Comparison of ENCODE assay signal across 21 cellular contexts in genomic region chr22:30869996-30870395, GRCh38.
A peak's percentile ranks its signal among the peaks of the same experiment; 100 is the strongest.
DNase-seq lines count a peak whose midpoint lies in the region; ATAC-seq, FAIRE-seq and TF ChIP-seq lines count a peak whose summit lies in the region.
"Had no signal": no experiment of that assay in that cellular context is flagged by ENCODE, and none has a peak within 500 bp of the region (broad histone marks: within the 10 kb centered on the region; RNA-seq: fewer than 3 reads in every experiment).

No MANE protein-coding gene starts in this region.

- H3K4me3 ChIP-seq in HEK293 (ENCODE audit: low read depth, low read length) (no peak overlapping the region), kidney (ENCODE audit: low read length in 2 of 2) (no peak overlapping the region), sigmoid colon (no peak overlapping the region), mesenchymal stem cell (ENCODE audit: insufficient read depth in 1 of 2, low read depth in 1 of 2, low read length in 2 of 2) (no peak overlapping the region)
- H3K4me3 ChIP-seq: A549, GM23338 had no signal

- no peak overlapping the region for H2AFZ ChIP-seq in mesenchymal stem cell (ENCODE audit: low read depth, low read length)
- H2AFZ ChIP-seq: GM23338 had no signal

- no peak for ATAC-seq in activated naive CD8-positive, alpha-beta T cell treated with anti-CD3 and anti-CD28 coated beads, Interleukin-2, amount 10 ng/mL, durations not matched to agents 7 days and 5 days (ENCODE audit: low read depth)
- ATAC-seq: A549, GM23338 had no signal

- H2BK5ac ChIP-seq in mesenchymal stem cell (ENCODE audit: low read depth, low read length, poor library complexity, severe bottlenecking): no peak overlapping the region

- H3K9me3 Mint-ChIP-seq in activated naive CD8-positive, alpha-beta T cell treated with anti-CD3 and anti-CD28 coated beads, Interleukin-2, amount 10 ng/mL, durations not matched to agents 7 days and 5 days: no peaks in the 10 kb centered on the region
- H3K9me3 Mint-ChIP-seq in activated naive CD8-positive, alpha-beta T cell treated with anti-CD3 and anti-CD28 coated beads for 36 hours: no peaks in the 10 kb centered on the region
- H3K9me3 Mint-ChIP-seq: CD4-positive, CD25-positive, alpha-beta regulatory T cell; GM23338; HFFc6 had no signal

- H3K4me3 Mint-ChIP-seq in activated naive CD8-positive, alpha-beta T cell treated with anti-CD3 and anti-CD28 coated beads, Interleukin-2, amount 10 ng/mL, durations not matched to agents 7 days and 5 days: no peak overlapping the region
- H3K4me3 Mint-ChIP-seq in activated naive CD8-positive, alpha-beta T cell treated with anti-CD3 and anti-CD28 coated beads for 36 hours: no peak overlapping the region
- H3K4me3 Mint-ChIP-seq: CD4-positive, CD25-positive, alpha-beta regulatory T cell; GM23338; HFFc6 had no signal

- peaks cover 7% of the 10 kb centered on the region for H3K4me1 Mint-ChIP-seq in activated naive CD8-positive, alpha-beta T cell treated with anti-CD3 and anti-CD28 coated beads, Interleukin-2, amount 10 ng/mL, durations not matched to agents 7 days and 5 days
- H3K4me1 Mint-ChIP-seq in activated naive CD8-positive, alpha-beta T cell treated with anti-CD3 and anti-CD28 coated beads for 36 hours: no peaks in the 10 kb centered on the region
- H3K4me1 Mint-ChIP-seq: CD4-positive, CD25-positive, alpha-beta regulatory T cell; GM23338 had no signal

- intact Hi-C loops in kidney (cut with DNase I) (no loop called here), sigmoid colon (cut with DNase I) (no loop called here)

- no peak for TF ChIP-seq CTCF in HEK293 (tag by site-specific recombination; IDR thresholded peaks at IDR 0.05)
- no peak for TF ChIP-seq CTCF in kidney (IDR thresholded peaks at IDR 0.05; ENCODE audit: borderline replicate concordance, extremely low read depth, insufficient read depth)
- TF ChIP-seq CTCF in sigmoid colon (IDR thresholded peaks at IDR 0.05): no peak

- no peak overlapping the region for H3K23ac ChIP-seq in mesenchymal stem cell (ENCODE audit: low read length in 2 of 2)

- WGBS in sigmoid colon, 2 donors: 95% methylated on average over 11 of the region's 11 CpGs
- 91% methylated on average over 11 of the region's 11 CpGs for WGBS in mesenchymal stem cell

- H2BK120ac ChIP-seq in mesenchymal stem cell (ENCODE audit: low read depth, low read length): no peak overlapping the region

- no peak overlapping the region for H3K18ac ChIP-seq in mesenchymal stem cell (ENCODE audit: low read depth in 1 of 2, low read length in 2 of 2)

- no peak for TF ChIP-seq POLR2A in sigmoid colon (IDR thresholded peaks at IDR 0.05)

- H3K4ac ChIP-seq in mesenchymal stem cell (ENCODE audit: low read depth in 1 of 2, low read length in 2 of 2): no peak overlapping the region

- POLR2A ChIA-PET in activated naive CD8-positive, alpha-beta T cell treated with anti-CD3 and anti-CD28 coated beads, Interleukin-2, amount 10 ng/mL, durations not matched to agents 7 days and 5 days (lab: Charles Lee): no interaction called here
- POLR2A ChIA-PET in HEK293 (lab: Yijun Ruan, JAX): no interaction called here

- H3K27me3 ChIP-seq in sigmoid colon (no peaks in the 10 kb centered on the region), mesenchymal stem cell (ENCODE audit: control insufficient read depth in 1 of 2, insufficient read depth in 1 of 2, low read length in 2 of 2) (peaks cover 0 to 5% of the 10 kb centered on the region in 2 experiments)

- H3K36me3 Mint-ChIP-seq in activated naive CD8-positive, alpha-beta T cell treated with anti-CD3 and anti-CD28 coated beads, Interleukin-2, amount 10 ng/mL, durations not matched to agents 7 days and 5 days: no peaks in the 10 kb centered on the region
- H3K36me3 Mint-ChIP-seq in activated naive CD8-positive, alpha-beta T cell treated with anti-CD3 and anti-CD28 coated beads for 36 hours: no peaks in the 10 kb centered on the region
- H3K36me3 Mint-ChIP-seq: CD4-positive, CD25-positive, alpha-beta regulatory T cell had no signal

- H3K27ac ChIP-seq in HEK293 (ENCODE audit: extremely low read depth, low read depth, low read length): no peak overlapping the region
- H3K27ac ChIP-seq in kidney (ENCODE audit: low read depth in 2 of 2, low read length in 2 of 2): no peak overlapping the region
- no peak overlapping the region for H3K27ac ChIP-seq in sigmoid colon
- H3K27ac ChIP-seq in mesenchymal stem cell (ENCODE audit: low read length, poor library complexity, severe bottlenecking): no peak overlapping the region
- H3K27ac ChIP-seq: A549, KMS-11, RWPE1 had no signal

- TF ChIP-seq EP300 in sigmoid colon (IDR thresholded peaks at IDR 0.05): no peak

- H3K9ac ChIP-seq in kidney (ENCODE audit: low read length in 2 of 2) (no peak overlapping the region), mesenchymal stem cell (ENCODE audit: low read length) (no peak overlapping the region)
- H3K9ac ChIP-seq: KMS-11 had no signal

- H2AK5ac ChIP-seq in mesenchymal stem cell (ENCODE audit: low read length, severe bottlenecking): no peak overlapping the region

- H3K36me3 ChIP-seq in HEK293 (ENCODE audit: control insufficient read depth in 2 of 2, insufficient read depth in 1 of 2, low read length in 2 of 2): peaks cover 0 to 5% of the 10 kb centered on the region in 2 experiments; a peak in 1 of 3 replicates
- H3K36me3 ChIP-seq in kidney (ENCODE audit: control insufficient read depth in 1 of 2, insufficient read depth in 2 of 2, low read length in 2 of 2): no peaks in the 10 kb centered on the region
- no peaks in the 10 kb centered on the region for H3K36me3 ChIP-seq in sigmoid colon
- H3K36me3 ChIP-seq in mesenchymal stem cell (ENCODE audit: control insufficient read depth in 1 of 2, insufficient read depth in 2 of 2, low read depth in 1 of 2, low read length in 2 of 2): peaks cover 0 to 23% of the 10 kb centered on the region in 2 experiments

- CTCF ChIA-PET in HEK293 (lab: Yijun Ruan, JAX): no interaction called here

- no peak overlapping the region for H2BK15ac ChIP-seq in mesenchymal stem cell (ENCODE audit: low read depth, poor library complexity, severe bottlenecking)

- H4K91ac ChIP-seq in mesenchymal stem cell (ENCODE audit: low read length): no peak overlapping the region

- no peak overlapping the region for H3K27ac Mint-ChIP-seq in activated naive CD8-positive, alpha-beta T cell treated with anti-CD3 and anti-CD28 coated beads, Interleukin-2, amount 10 ng/mL, durations not matched to agents 7 days and 5 days
- H3K27ac Mint-ChIP-seq in activated naive CD8-positive, alpha-beta T cell treated with anti-CD3 and anti-CD28 coated beads for 36 hours: no peak overlapping the region
- H3K27ac Mint-ChIP-seq: CD4-positive, CD25-positive, alpha-beta regulatory T cell; GM23338; HFFc6 had no signal

- no peak overlapping the region for H4K8ac ChIP-seq in mesenchymal stem cell (ENCODE audit: low read length)

- no peak overlapping the region for H2BK12ac ChIP-seq in mesenchymal stem cell (ENCODE audit: low read length in 2 of 2)

- no peaks in the 10 kb centered on the region for H3K79me1 ChIP-seq in mesenchymal stem cell (replicated peaks; ENCODE audit: low read length, poor library complexity, severe bottlenecking)

- H3K9me3 ChIP-seq in HEK293 (ENCODE audit: control insufficient read depth, insufficient read depth, low read depth, low read length) (no peaks in the 10 kb centered on the region), kidney (ENCODE audit: control insufficient read depth in 1 of 2, low read length in 2 of 2) (no peaks in the 10 kb centered on the region), sigmoid colon (no peaks in the 10 kb centered on the region), mesenchymal stem cell (ENCODE audit: control insufficient read depth, low read length) (no peaks in the 10 kb centered on the region)
- H3K9me3 ChIP-seq: A549 had no signal

- no peak overlapping the region for H3K14ac ChIP-seq in mesenchymal stem cell (ENCODE audit: low read length in 2 of 2)

- FAIRE-seq in kidney (lab: Jason Lieb, UNC): no peak
- FAIRE-seq: A549 had no signal

- H3K4me1 ChIP-seq in HEK293 (ENCODE audit: control insufficient read depth, insufficient read depth, low read length) (no peaks in the 10 kb centered on the region), kidney (ENCODE audit: control insufficient read depth in 1 of 2, insufficient read depth in 1 of 2, low read depth in 1 of 2, low read length in 2 of 2) (no peaks in the 10 kb centered on the region), sigmoid colon (no peaks in the 10 kb centered on the region), mesenchymal stem cell (ENCODE audit: control insufficient read depth, insufficient read depth, low read depth, low read length) (peaks cover 8% of the 10 kb centered on the region)
- H3K4me1 ChIP-seq: A549 had no signal

- no peak overlapping the region for H3K4me2 ChIP-seq in mesenchymal stem cell (ENCODE audit: low read length, poor library complexity, severe bottlenecking)
- H3K4me2 ChIP-seq: A549, GM23338, KMS-11 had no signal

- H3K27me3 Mint-ChIP-seq in activated naive CD8-positive, alpha-beta T cell treated with anti-CD3 and anti-CD28 coated beads, Interleukin-2, amount 10 ng/mL, durations not matched to agents 7 days and 5 days: no peaks in the 10 kb centered on the region
- H3K27me3 Mint-ChIP-seq in activated naive CD8-positive, alpha-beta T cell treated with anti-CD3 and anti-CD28 coated beads for 36 hours: no peaks in the 10 kb centered on the region
- H3K27me3 Mint-ChIP-seq: CD4-positive, CD25-positive, alpha-beta regulatory T cell had no signal

- peak; percentile 8 for DNase-seq in activated naive CD8-positive, alpha-beta T cell treated with anti-CD3 and anti-CD28 coated beads, Interleukin-2, amount 10 ng/mL, durations not matched to agents 7 days and 5 days
- no peak for DNase-seq in activated naive CD8-positive, alpha-beta T cell treated with anti-CD3 and anti-CD28 coated beads for 36 hours
- DNase-seq in kidney (peak; percentile 53), sigmoid colon (peak; percentile 51), mesenchymal stem cell (no peak), DMS 273 treated with DMSO at 0.1 percent for 48 hours (lab: John Stamatoyannopoulos, UW) (no peak), C1 segment of cervical spinal cord (lab: John Stamatoyannopoulos, UW) (no peak)
- DNase-seq: Calu3; CD4-positive, CD25-positive, alpha-beta regulatory T cell; DND-41; GDM1; HFFc6; MM.1S; NCI-H1105 treated with DMSO at 0.1 percent for 48 hours; NCI-H187 treated with DMSO at 0.1 percent for 48 hours; NCI-H446 had no signal

TF ChIP-seq in HEK293, 187 proteins besides CTCF, POLR2A, EP300 and RAD21 (continues in another document):
- TF ChIP-seq ZNF394 (tag by site-specific recombination; IDR thresholded peaks at IDR 0.05; ENCODE audit: borderline replicate concordance) (no peak), ZNF155 (tag by site-specific recombination; IDR thresholded peaks at IDR 0.05) (no peak), KLF17 (tag by site-specific recombination; IDR thresholded peaks at IDR 0.05) (no peak)

Comparison
In these comparisons a context has a peak if more than half of its experiments do, and no peak if none do; other contexts are left out.
1. DNase-seq: peak in activated naive CD8-positive, alpha-beta T cell treated with anti-CD3 and anti-CD28 coated beads, Interleukin-2, amount 10 ng/mL, durations not matched to agents 7 days and 5 days (single experiment), kidney (single experiment) and sigmoid colon (single experiment); none in activated naive CD8-positive, alpha-beta T cell treated with anti-CD3 and anti-CD28 coated beads for 36 hours (single experiment), mesenchymal stem cell (single experiment), DMS 273 treated with DMSO at 0.1 percent for 48 hours (single experiment) and C1 segment of cervical spinal cord (0 of 14).